8 cellular contexts compared by ENCODE assay signal in genomic region chr2:85579266-85579935, GRCh38. TPM values are rescaled to one million over a fixed set of nuclear protein-coding genes. Genes with fewer than 3 reads are reported as not detected.
A peak's percentile ranks its signal among the peaks of the same experiment; 100 is the strongest.
DNase-seq lines count a peak whose midpoint lies in the region; ATAC-seq and TF ChIP-seq lines count a peak whose summit lies in the region.

No MANE protein-coding gene starts in this region.

- H3K27me3 ChIP-seq in body of pancreas, result no peaks in the 10 kb centered on the region
- H3K27me3 ChIP-seq in upper lobe of left lung, result no peaks in the 10 kb centered on the region

- H3K4me3 ChIP-seq in body of pancreas, result no peak overlapping the region
- peak overlapping the region in 3 of 4 donors; percentile 49 to 60 (median 60) for H3K4me3 ChIP-seq in upper lobe of left lung

- H3K27ac Mint-ChIP-seq in activated T-cell treated with anti-CD3 and anti-CD28 coated beads, Interleukin-2, amount 50 U/mL, for 24 hours, result peak overlapping the region; percentile 93
- no peak overlapping the region for H3K27ac Mint-ChIP-seq in memory B cell

- ATAC-seq in body of pancreas, result no peak
- no peak for ATAC-seq in memory B cell (ENCODE audit: low read depth)
- peak in 1 of 2 donors; percentile 36 for ATAC-seq in upper lobe of left lung (ENCODE audit: low FRiP score in 2 of 2)

- H3K9me3 ChIP-seq in body of pancreas, result no peaks in the 10 kb centered on the region
- no peaks in the 10 kb centered on the region for H3K9me3 ChIP-seq in upper lobe of left lung

- peaks cover 46% of the 10 kb centered on the region for H3K4me1 Mint-ChIP-seq in activated T-cell treated with anti-CD3 and anti-CD28 coated beads, Interleukin-2, amount 50 U/mL, for 24 hours (ENCODE audit: low read depth)
- H3K4me1 Mint-ChIP-seq in memory B cell, result peaks cover 19% of the 10 kb centered on the region

- no peak for TF ChIP-seq EP300 in upper lobe of left lung (IDR thresholded peaks at IDR 0.05)

- no peaks in the 10 kb centered on the region for H3K9me3 Mint-ChIP-seq in activated T-cell treated with anti-CD3 and anti-CD28 coated beads, Interleukin-2, amount 50 U/mL, for 24 hours
- H3K9me3 Mint-ChIP-seq in memory B cell, result no peaks in the 10 kb centered on the region

- TF ChIP-seq POLR2A in body of pancreas (IDR thresholded peaks at IDR 0.05) (no peak), upper lobe of left lung (IDR thresholded peaks at IDR 0.05) (no peak)

- 28 to 34% methylated on average over 6 of the region's 6 CpGs for WGBS in body of pancreas, 2 donors
- 35% methylated on average over 3 to 6 of the region's 6 CpGs for WGBS in upper lobe of left lung, 2 donors

- no peak for DNase-seq in activated T-cell treated with anti-CD3 and anti-CD28 coated beads, Interleukin-2, amount 50 U/mL, for 24 hours
- DNase-seq in activated T-cell treated with anti-CD3 and anti-CD28 coated beads, Interleukin-2, amount 50 U/mL, for 48 hours, result no peak
- DNase-seq in body of pancreas (peak in 1 of 4 donors; percentile 51), memory B cell (ENCODE audit: low spot score in 2 of 2) (no peak), upper lobe of left lung (peak in 1 of 2 donors; percentile 67), LoVo (ENCODE audit: low spot score) (no peak), ecto neural progenitor cell (ENCODE audit: low spot score) (no peak), cerebellar nuclear complex (lab: John Stamatoyannopoulos, UW) (no peak)

- H3K27me3 Mint-ChIP-seq in activated T-cell treated with anti-CD3 and anti-CD28 coated beads, Interleukin-2, amount 50 U/mL, for 24 hours, result no peaks in the 10 kb centered on the region
- H3K27me3 Mint-ChIP-seq in memory B cell, result no peaks in the 10 kb centered on the region

- H3K27ac ChIP-seq in body of pancreas (peak overlapping the region; percentile 84 to 94 (median 86)), upper lobe of left lung (peak overlapping the region; percentile 90 to 97 (median 96))

- H3K36me3 ChIP-seq in body of pancreas (replicated peaks in 1 of 2; ENCODE audit: insufficient read depth in 1 of 2, low read depth in 2 of 2) (peaks cover 0 to 4% of the 10 kb centered on the region in 2 donors), upper lobe of left lung (peaks cover 0 to 20% (median 10%) of the 10 kb centered on the region in 4 donors)

- TF ChIP-seq CTCF in body of pancreas (IDR thresholded peaks at IDR 0.05) (no peak), upper lobe of left lung (IDR thresholded peaks at IDR 0.05) (no peak)

- H3K4me3 Mint-ChIP-seq in activated T-cell treated with anti-CD3 and anti-CD28 coated beads, Interleukin-2, amount 50 U/mL, for 24 hours, result peak overlapping the region; percentile 98
- peak overlapping the region; percentile 96 for H3K4me3 Mint-ChIP-seq in memory B cell

- intact Hi-C loops in body of pancreas (cut with DNase I), result no loop called here

- peaks cover 54% of the 10 kb centered on the region for H3K36me3 Mint-ChIP-seq in activated T-cell treated with anti-CD3 and anti-CD28 coated beads, Interleukin-2, amount 50 U/mL, for 24 hours (ENCODE audit: low read depth)
- peaks cover 18% of the 10 kb centered on the region for H3K36me3 Mint-ChIP-seq in memory B cell

- H3K4me1 ChIP-seq in body of pancreas (peaks cover 39% of the 10 kb centered on the region), upper lobe of left lung (peaks cover 56 to 88% (median 76%) of the 10 kb centered on the region in 4 donors)

RNA-seq across cellular contexts. Expression of gene VAMP8, which starts 2.0 kb away (rescaled TPM):
- total RNA-seq in body of pancreas (100 to 1,000 TPM in 1 of 2 donors, 10 to 100 TPM in 1; 39.6 to 111 TPM), upper lobe of left lung (100 to 1,000 TPM in 4 of 6 donors, 10 to 100 TPM in 2; 62.8 to 289 (median 154) TPM)

RNA-seq across cellular contexts. Expression of gene VAMP5, which starts 4.8 kb away (rescaled TPM):
- total RNA-seq in body of pancreas (10 to 100 TPM in 1 of 2 donors, 1 to 10 TPM in 1; 3.0 to 10.4 TPM), upper lobe of left lung (100 to 1,000 TPM in 1 of 6 donors, 10 to 100 TPM in 5; 20.5 to 105 (median 44.0) TPM)

RNA-seq across cellular contexts. Expression of gene RNF181, which starts 16.1 kb away (rescaled TPM):
- total RNA-seq in body of pancreas, result 10 to 100 TPM; 54.4 to 89.5 TPM
- 100 to 1,000 TPM in 4 of 6 donors, 10 to 100 TPM in 2; 81.7 to 164 (median 108) TPM for total RNA-seq in upper lobe of left lung

RNA-seq across cellular contexts. Expression of gene GGCX, which starts 18.1 kb away (rescaled TPM):
- total RNA-seq in body of pancreas (10 to 100 TPM; 35.5 to 48.1 TPM), upper lobe of left lung (10 to 100 TPM; 21.2 to 70.6 (median 38.0) TPM)

RNA-seq across cellular contexts. Expression of gene TMEM150A, which starts 23.1 kb away (rescaled TPM):
- total RNA-seq in body of pancreas (10 to 100 TPM; 23.1 to 24.4 TPM), upper lobe of left lung (10 to 100 TPM; 18.9 to 45.8 (median 32.0) TPM)

Comparison
In these comparisons a context has a peak if more than half of its experiments do, and no peak if none do; other contexts are left out.
1. H3K4me3 ChIP-seq: peak in upper lobe of left lung (3 of 4); none in body of pancreas (0 of 2).